ENCODE assay signal across 31 cellular contexts in the genomic region with DNA sequence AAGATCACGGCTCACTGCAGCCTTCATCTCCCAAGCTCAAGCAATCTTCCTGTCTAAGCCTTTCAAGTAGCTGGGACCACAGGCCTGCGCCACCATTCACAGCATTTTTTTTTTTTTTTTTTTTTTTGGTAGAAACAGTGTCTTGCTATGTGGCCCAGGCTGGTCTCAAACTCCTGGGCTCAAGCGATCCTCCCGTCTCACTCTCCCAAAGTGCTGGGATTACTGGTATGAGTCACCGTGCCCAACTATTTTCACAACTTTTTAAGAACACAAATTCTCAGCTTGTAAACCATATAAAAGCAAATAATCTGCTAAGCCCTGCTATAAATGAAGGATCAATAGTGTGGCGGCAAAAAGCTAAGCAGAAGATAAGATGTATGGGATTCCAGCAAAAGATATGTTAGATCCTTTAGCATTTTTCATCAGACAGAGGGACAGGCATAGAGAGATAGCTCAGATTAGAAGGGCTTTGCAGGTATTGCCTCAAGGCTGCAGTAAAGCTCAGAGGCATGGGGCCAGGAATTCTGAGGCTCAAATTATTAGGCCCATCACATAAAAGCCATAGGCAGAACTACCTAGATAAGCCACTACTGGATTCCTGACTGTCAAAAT. TPM values are rescaled to one million over a fixed set of nuclear protein-coding genes. Genes with fewer than 3 reads are reported as not detected.
"Had no signal": no experiment of that assay in that cellular context is flagged by ENCODE, and none has a peak within 500 bp of the region (broad histone marks: within the 10 kb centered on the region; RNA-seq: fewer than 3 reads in every experiment).

No MANE protein-coding gene starts in this region.

- H3K4me3 ChIP-seq: adrenal gland, Peyer's patch, SJSA1 had no signal

- H3K4me1 Mint-ChIP-seq: brain had no signal

- H3K4me1 ChIP-seq: adrenal gland, Peyer's patch, SJSA1 had no signal

- H3K27me3 Mint-ChIP-seq: activated CD4-positive, alpha-beta T cell treated with anti-CD3 and anti-CD28 coated beads for 36 hours; brain had no signal

- H3K27ac Mint-ChIP-seq: activated CD4-positive, alpha-beta T cell treated with anti-CD3 and anti-CD28 coated beads for 36 hours; activated CD4-positive, alpha-beta T cell treated with anti-CD3 and anti-CD28 coated beads, Interleukin-2, amount 10 ng/mL, durations not matched to agents 7 days and 5 days; activated CD8-positive, alpha-beta T cell treated with anti-CD3 and anti-CD28 coated beads, Interleukin-2, amount 10 ng/mL, durations not matched to agents 7 days and 5 days; activated naive CD4-positive, alpha-beta T cell treated with anti-CD3 and anti-CD28 coated beads for 36 hours; activated naive CD4-positive, alpha-beta T cell treated with anti-CD3 and anti-CD28 coated beads, Interleukin-2, amount 50 U/mL, for 72 hours; activated T-cell treated with anti-CD3 and anti-CD28 coated beads, Interleukin-2, amount 50 U/mL, for 24 hours; brain; T-helper 1 cell treated with Interleukin-12 subunit alpha and Interleukin-12 subunit beta and Interleukin-4 antibody, amounts not matched to agents 30 μg/mL and 1 μg/mL, for 36 hours; T-helper 2 cell treated with Interferon-gamma antibody and Interleukin-4, amounts not matched to agents 5 μg/mL and 100 μg/mL, for 36 hours had no signal

- H3K9me3 Mint-ChIP-seq: activated CD4-positive, alpha-beta T cell treated with anti-CD3 and anti-CD28 coated beads, Interleukin-2, amount 10 ng/mL, durations not matched to agents 7 days and 5 days; activated naive CD4-positive, alpha-beta T cell treated with anti-CD3 and anti-CD28 coated beads for 36 hours; activated naive CD4-positive, alpha-beta T cell treated with anti-CD3 and anti-CD28 coated beads, Interleukin-2, amount 50 U/mL, for 72 hours; activated T-cell treated with anti-CD3 and anti-CD28 coated beads, Interleukin-2, amount 50 U/mL, for 24 hours; brain; T-helper 1 cell treated with Interleukin-12 subunit alpha and Interleukin-12 subunit beta and Interleukin-4 antibody, amounts not matched to agents 30 μg/mL and 1 μg/mL, for 36 hours; T-helper 2 cell treated with Interferon-gamma antibody and Interleukin-4, amounts not matched to agents 5 μg/mL and 100 μg/mL, for 36 hours had no signal

- H3K9ac ChIP-seq: SK-N-SH had no signal

- H3K4me3 Mint-ChIP-seq: activated CD4-positive, alpha-beta T cell treated with anti-CD3 and anti-CD28 coated beads for 36 hours; activated CD4-positive, alpha-beta T cell treated with anti-CD3 and anti-CD28 coated beads, Interleukin-2, amount 10 ng/mL, durations not matched to agents 7 days and 5 days; activated CD8-positive, alpha-beta T cell treated with anti-CD3 and anti-CD28 coated beads, Interleukin-2, amount 10 ng/mL, durations not matched to agents 7 days and 5 days; activated naive CD4-positive, alpha-beta T cell treated with anti-CD3 and anti-CD28 coated beads for 36 hours; activated T-cell treated with anti-CD3 and anti-CD28 coated beads, Interleukin-2, amount 50 U/mL, for 24 hours; brain; T-helper 1 cell treated with Interleukin-12 subunit alpha and Interleukin-12 subunit beta and Interleukin-4 antibody, amounts not matched to agents 30 μg/mL and 1 μg/mL, for 36 hours; T-helper 2 cell treated with Interferon-gamma antibody and Interleukin-4, amounts not matched to agents 5 μg/mL and 100 μg/mL, for 36 hours had no signal

- DNase-seq: activated CD4-positive, alpha-beta T cell treated with anti-CD3 and anti-CD28 coated beads for 36 hours; activated CD4-positive, alpha-beta T cell treated with anti-CD3 and anti-CD28 coated beads, Interleukin-2, amount 10 ng/mL, durations not matched to agents 7 days and 5 days; activated CD4-positive, alpha-beta T cell treated with anti-CD3 and anti-CD28 coated beads, Interleukin-2, amount 50 U/mL, for 48 hours; activated CD8-positive, alpha-beta T cell treated with anti-CD3 and anti-CD28 coated beads, Interleukin-2, amount 10 ng/mL, durations not matched to agents 7 days and 5 days; activated gamma-delta T cell treated with Interleukin-2 at 50 U/mL for 16 hours; activated naive CD4-positive, alpha-beta T cell treated with anti-CD3 and anti-CD28 coated beads for 36 hours; activated T-cell treated with anti-CD3 and anti-CD28 coated beads, Interleukin-2, amount 50 U/mL, for 24 hours; adrenal gland; anterior cingulate cortex; central memory CD4-positive, alpha-beta T cell; Kasumi-1; KG1; NCI-H1105; NCI-H1417 treated with DMSO at 0.1 percent for 48 hours; NCI-H1694; NCI-H1930; NCI-H2081 treated with DMSO at 0.1 percent for 48 hours; NCI-H226; NCI-H446 treated with DMSO at 0.1 percent for 48 hours; NCI-H524 treated with DMSO at 0.1 percent for 48 hours; NK-92 treated with Interleukin-12 subunit alpha and Interleukin-12 subunit beta, amount 100 ng/mL, for 24 hours; PC-3; Peyer's patch; RPMI8226; SHP77 treated with DMSO at 0.1 percent for 48 hours; SK-N-SH had no signal

- H3K4me2 ChIP-seq: SK-N-SH had no signal

- ATAC-seq: activated CD4-positive, alpha-beta T cell treated with anti-CD3 and anti-CD28 coated beads for 36 hours; activated CD8-positive, alpha-beta T cell treated with anti-CD3 and anti-CD28 coated beads, Interleukin-2, amount 10 ng/mL, durations not matched to agents 7 days and 5 days; activated naive CD4-positive, alpha-beta T cell treated with anti-CD3 and anti-CD28 coated beads, Interleukin-2, amount 50 U/mL, for 72 hours; PC-3 had no signal

- H3K9me3 ChIP-seq: adrenal gland, Peyer's patch, SJSA1, SK-N-SH had no signal

- H3K27ac ChIP-seq: adrenal gland, Peyer's patch, SJSA1 had no signal

- H3K36me3 ChIP-seq: adrenal gland, SJSA1 had no signal

- H3K27me3 ChIP-seq: adrenal gland, Peyer's patch, SJSA1 had no signal

RNA-seq across cellular contexts. Expression of gene EMP2, which starts 55.1 kb away (rescaled TPM):
- total RNA-seq: activated CD4-positive, alpha-beta T cell treated with anti-CD3 and anti-CD28 coated beads for 36 hours; activated CD4-positive, alpha-beta T cell treated with anti-CD3 and anti-CD28 coated beads, Interleukin-2, amount 10 ng/mL, durations not matched to agents 7 days and 5 days; activated CD8-positive, alpha-beta T cell treated with anti-CD3 and anti-CD28 coated beads, Interleukin-2, amount 10 ng/mL, durations not matched to agents 7 days and 5 days; activated naive CD4-positive, alpha-beta T cell treated with anti-CD3 and anti-CD28 coated beads for 36 hours; activated naive CD4-positive, alpha-beta T cell treated with anti-CD3 and anti-CD28 coated beads, Interleukin-2, amount 50 U/mL, for 72 hours had no signal
